In genomic region chr6:3822747-3823445, GRCh38 we compare ENCODE assay signal across 16 cellular contexts. TPM values are rescaled to one million over a fixed set of nuclear protein-coding genes. Genes with fewer than 3 reads are reported as not detected.
A peak's percentile ranks its signal among the peaks of the same experiment; 100 is the strongest.
DNase-seq lines count a peak whose midpoint lies in the region; ATAC-seq and TF ChIP-seq lines count a peak whose summit lies in the region.
"Had no signal": no experiment of that assay in that cellular context is flagged by ENCODE, and none has a peak within 500 bp of the region (broad histone marks: within the 10 kb centered on the region; RNA-seq: fewer than 3 reads in every experiment).

No MANE protein-coding gene starts in this region.

- intact Hi-C loops in left ventricle myocardium inferior (cut with micrococcal nuclease) (no loop called here), heart right ventricle (cut with DNase I) (loop anchor here in 3 of 10 donors (5.0 to 10.0 kb wide), 3 partner anchors 62 to 76 kb away; partner anchors contain the start of gene PXDC1 (in 1 of the 3))

- H3K4me1 ChIP-seq in left ventricle myocardium inferior (peaks cover 50% of the 10 kb centered on the region), heart right ventricle (peaks cover 10 to 54% (median 38%) of the 10 kb centered on the region in 9 donors)

- no peaks in the 10 kb centered on the region for H3K27me3 ChIP-seq in left ventricle myocardium inferior (ENCODE audit: low read depth)
- H3K27me3 ChIP-seq in heart right ventricle, result no peaks in the 10 kb centered on the region

- H3K27ac ChIP-seq in left ventricle myocardium inferior (replicated peaks) (peak overlapping the region; percentile 7), heart right ventricle (no peak overlapping the region)
- H3K27ac ChIP-seq: 22Rv1 had no signal

- H3K9me3 ChIP-seq in left ventricle myocardium inferior (replicated peaks) (no peaks in the 10 kb centered on the region), heart right ventricle (no peaks in the 10 kb centered on the region)
- H3K9me3 ChIP-seq: mucosa of descending colon had no signal

- H3K4me3 ChIP-seq in left ventricle myocardium inferior (no peak overlapping the region), heart right ventricle (no peak overlapping the region), epithelial cell of esophagus (ENCODE audit: low read length) (no peak overlapping the region)
- H3K4me3 ChIP-seq: GM23338, mucosa of descending colon had no signal

- no peak for TF ChIP-seq CTCF in left ventricle myocardium inferior (IDR thresholded peaks at IDR 0.05; ENCODE audit: borderline replicate concordance)
- no peak for TF ChIP-seq CTCF in heart right ventricle (IDR thresholded peaks at IDR 0.05)
- TF ChIP-seq CTCF in epithelial cell of esophagus (IDR thresholded peaks at IDR 0.05; ENCODE audit: insufficient read depth, low read depth, low read length, missing control alignments), result no peak

- no peak for ATAC-seq in heart right ventricle
- ATAC-seq in HG03175 (IDR thresholded peaks at IDR 0.05; ENCODE audit: unreplicated experiment), result no peak
- ATAC-seq: activated T-cell treated with anti-CD3 and anti-CD28 coated beads, Interleukin-2, amount 50 U/mL, for 72 hours; GM23338; mucosa of descending colon had no signal

- DNase-seq in left ventricle myocardium inferior (no peak), heart right ventricle (no peak), epithelial cell of esophagus (ENCODE audit: low read depth) (peak; percentile 68), mucosa of gallbladder (ENCODE audit: low spot score) (peak; percentile 17), NCI-H748 (lab: John Stamatoyannopoulos, UW; ENCODE audit: unreplicated experiment) (no peak)
- no peak for DNase-seq in stimulated activated CD4-positive, alpha-beta T cell treated with anti-CD3 and anti-CD28 coated beads, Interleukin-4, amount 100 ng/mL, for 1 hour
- no peak for DNase-seq in activated CD4-positive, CD25-positive, alpha-beta regulatory T cell treated with anti-CD3 and anti-CD28 coated beads, Interleukin-2, amount 50 U/mL, for 72 hours
- DNase-seq: activated T-cell treated with anti-CD3 and anti-CD28 coated beads, Interleukin-2, amount 50 U/mL, for 72 hours; amniotic stem cell; CD8-positive, alpha-beta memory T cell; mucosa of descending colon; NCI-H446 treated with DMSO at 0.1 percent for 48 hours; stimulated activated CD4-positive, alpha-beta T cell treated with anti-CD3 and anti-CD28 coated beads, Interleukin-4, amount 100 ng/mL, for 24 hours had no signal

- H3K36me3 ChIP-seq in left ventricle myocardium inferior (no peaks in the 10 kb centered on the region), heart right ventricle (no peaks in the 10 kb centered on the region)

- WGBS in heart right ventricle, 2 donors, result 75 to 81% methylated on average over 14 of the region's 14 CpGs

RNA-seq across cellular contexts. Expression of gene FAM50B, which starts 26.3 kb away (rescaled TPM):
- total RNA-seq in left ventricle myocardium inferior (23.2 TPM), heart right ventricle (10 to 100 TPM; 13.2 to 31.3 (median 22.4) TPM), mucosa of gallbladder (24.8 TPM)
- 10 to 100 TPM in 1 of 2 donors, 1 to 10 TPM in 1; 5.9 to 25.3 TPM for polyA plus RNA-seq in heart right ventricle

Comparison
In these comparisons a context has a peak if more than half of its experiments do, and no peak if none do; other contexts are left out.
1. DNase-seq: peak in epithelial cell of esophagus (single experiment) and mucosa of gallbladder (single experiment); none in left ventricle myocardium inferior (single experiment), heart right ventricle (0 of 2), stimulated activated CD4-positive, alpha-beta T cell treated with anti-CD3 and anti-CD28 coated beads, Interleukin-4, amount 100 ng/mL, for 1 hour (single experiment), activated CD4-positive, CD25-positive, alpha-beta regulatory T cell treated with anti-CD3 and anti-CD28 coated beads, Interleukin-2, amount 50 U/mL, for 72 hours (single experiment) and NCI-H748 (single experiment).